Comparison of ENCODE assay signal across 18 cellular contexts in genomic region chr5:123206618-123207320, GRCh38.
A peak's percentile ranks its signal among the peaks of the same experiment; 100 is the strongest.
DNase-seq lines count a peak whose midpoint lies in the region; ATAC-seq and TF ChIP-seq lines count a peak whose summit lies in the region.
"Had no signal": no experiment of that assay in that cellular context is flagged by ENCODE, and none has a peak within 500 bp of the region (broad histone marks: within the 10 kb centered on the region; RNA-seq: fewer than 3 reads in every experiment).

No MANE protein-coding gene starts in this region.

- H3K36me3 ChIP-seq in adipocyte (ENCODE audit: control insufficient read depth, insufficient read depth, low read length, severe bottlenecking) = no peaks in the 10 kb centered on the region
- no peaks in the 10 kb centered on the region for H3K36me3 ChIP-seq in endodermal cell (ENCODE audit: control insufficient read depth, insufficient read depth, low read length)
- H3K36me3 ChIP-seq: breast epithelium, HAP-1 had no signal

- no peaks in the 10 kb centered on the region for H3K9me3 Mint-ChIP-seq in endodermal cell
- H3K9me3 Mint-ChIP-seq: activated CD4-positive, alpha-beta T cell treated with anti-CD3 and anti-CD28 coated beads, Interleukin-2, amount 10 ng/mL, durations not matched to agents 24 days and 14 days had no signal

- H3K9ac ChIP-seq in adipocyte (ENCODE audit: low read length) (peak overlapping the region; percentile 26), endodermal cell (ENCODE audit: extremely low read depth, low read length, poor library complexity, severe bottlenecking) (no peak overlapping the region)

- no peaks in the 10 kb centered on the region for H3K27me3 ChIP-seq in adipocyte (replicated peaks; ENCODE audit: control insufficient read depth, insufficient read depth, low read length)
- no peaks in the 10 kb centered on the region for H3K27me3 ChIP-seq in endodermal cell (ENCODE audit: control insufficient read depth, insufficient read depth, low read length, poor library complexity, severe bottlenecking)
- H3K27me3 ChIP-seq: breast epithelium had no signal

- no peak overlapping the region for H3K4me3 Mint-ChIP-seq in endodermal cell
- H3K4me3 Mint-ChIP-seq: activated CD4-positive, alpha-beta T cell treated with anti-CD3 and anti-CD28 coated beads, Interleukin-2, amount 10 ng/mL, durations not matched to agents 24 days and 14 days had no signal

- no peaks in the 10 kb centered on the region for H3K36me3 Mint-ChIP-seq in endodermal cell (ENCODE audit: low read depth)

- DNase-seq in EH (ENCODE audit: low read depth) = peak; percentile 62
- DNase-seq in adipocyte (ENCODE audit: low read depth) = peak; percentile 78
- peak; percentile 60 for DNase-seq in fibroblast of pulmonary artery (ENCODE audit: low read depth)
- DNase-seq in omental fat pad (ENCODE audit: low spot score) = no peak
- no peak for DNase-seq in NOMO-1 treated with DMSO at 0.1 percent for 48 hours (lab: John Stamatoyannopoulos, UW; ENCODE audit: unreplicated experiment)
- DNase-seq in NCI-H2171 (lab: John Stamatoyannopoulos, UW) = no peak
- no peak for DNase-seq in endodermal cell
- DNase-seq: activated CD4-positive, alpha-beta T cell treated with anti-CD3 and anti-CD28 coated beads, Interleukin-2, amount 10 ng/mL, durations not matched to agents 24 days and 14 days; activated naive CD4-positive, alpha-beta T cell; Calu3; effector CD8-positive, alpha-beta T cell; NCI-H187; NCI-H510A; right cardiac atrium; stimulated activated CD4-positive, alpha-beta T cell treated with anti-CD3 and anti-CD28 coated beads, Interleukin-2, amount 100 ng/mL, for 24 hours had no signal

- H3K4me1 ChIP-seq in adipocyte (ENCODE audit: control insufficient read depth, insufficient read depth, low read length) (peaks cover 17% of the 10 kb centered on the region), endodermal cell (ENCODE audit: control insufficient read depth, insufficient read depth, low read length) (peaks cover 3% of the 10 kb centered on the region)
- H3K4me1 ChIP-seq: breast epithelium, HAP-1 had no signal

- peaks cover 13% of the 10 kb centered on the region for H3K4me1 Mint-ChIP-seq in endodermal cell
- H3K4me1 Mint-ChIP-seq: activated CD4-positive, alpha-beta T cell treated with anti-CD3 and anti-CD28 coated beads, Interleukin-2, amount 10 ng/mL, durations not matched to agents 24 days and 14 days had no signal

- H3K4me3 ChIP-seq in adipocyte (ENCODE audit: low read length) = peak overlapping the region; percentile 65
- no peak overlapping the region for H3K4me3 ChIP-seq in fibroblast of pulmonary artery (replicated peaks; ENCODE audit: low read depth, low read length)
- H3K4me3 ChIP-seq in endodermal cell (ENCODE audit: low read length) = no peak overlapping the region
- H3K4me3 ChIP-seq: breast epithelium, HAP-1 had no signal

- no peak for TF ChIP-seq CTCF in fibroblast of pulmonary artery (IDR thresholded peaks at IDR 0.05; ENCODE audit: low read length, missing control alignments)
- no peak for TF ChIP-seq CTCF in omental fat pad (IDR thresholded peaks at IDR 0.05)
- no peak for TF ChIP-seq CTCF in endodermal cell (conservative IDR thresholded peaks at IDR 0.05)

- no peak overlapping the region for H3K27ac Mint-ChIP-seq in endodermal cell
- H3K27ac Mint-ChIP-seq: activated CD4-positive, alpha-beta T cell treated with anti-CD3 and anti-CD28 coated beads, Interleukin-2, amount 10 ng/mL, durations not matched to agents 24 days and 14 days had no signal

- no peaks in the 10 kb centered on the region for H3K9me3 ChIP-seq in adipocyte (ENCODE audit: control insufficient read depth, low read length)
- no peaks in the 10 kb centered on the region for H3K9me3 ChIP-seq in endodermal cell (ENCODE audit: control insufficient read depth, low read length)
- H3K9me3 ChIP-seq: breast epithelium, HAP-1 had no signal

- ATAC-seq in omental fat pad (ENCODE audit: low FRiP score) = peak; percentile 49
- ATAC-seq in GM21528 (IDR thresholded peaks at IDR 0.05; ENCODE audit: low FRiP score, unreplicated experiment) = no peak
- ATAC-seq: right cardiac atrium had no signal

- 87% methylated on average over 4 of the region's 4 CpGs; no CpG with 5 or more reads in 1 of the 2 experiments for WGBS in endodermal cell (ENCODE audit: insufficient coverage in 1 of 2, insufficient read length in 1 of 2), 2 experiments

- no peaks in the 10 kb centered on the region for H3K27me3 Mint-ChIP-seq in endodermal cell (ENCODE audit: insufficient read depth)
- H3K27me3 Mint-ChIP-seq: activated CD4-positive, alpha-beta T cell treated with anti-CD3 and anti-CD28 coated beads, Interleukin-2, amount 10 ng/mL, durations not matched to agents 24 days and 14 days had no signal

- H3K27ac ChIP-seq in endodermal cell (ENCODE audit: low read depth, low read length) = no peak overlapping the region
- H3K27ac ChIP-seq: breast epithelium had no signal

Comparison
In these comparisons a context has a peak if more than half of its experiments do, and no peak if none do; other contexts are left out.
1. DNase-seq: peak in EH (single experiment), adipocyte (single experiment) and fibroblast of pulmonary artery (single experiment); none in omental fat pad (single experiment), NOMO-1 treated with DMSO at 0.1 percent for 48 hours (single experiment), NCI-H2171 (single experiment) and endodermal cell (single experiment).